Comparison of ENCODE assay signal across 18 cellular contexts in the genomic region with DNA sequence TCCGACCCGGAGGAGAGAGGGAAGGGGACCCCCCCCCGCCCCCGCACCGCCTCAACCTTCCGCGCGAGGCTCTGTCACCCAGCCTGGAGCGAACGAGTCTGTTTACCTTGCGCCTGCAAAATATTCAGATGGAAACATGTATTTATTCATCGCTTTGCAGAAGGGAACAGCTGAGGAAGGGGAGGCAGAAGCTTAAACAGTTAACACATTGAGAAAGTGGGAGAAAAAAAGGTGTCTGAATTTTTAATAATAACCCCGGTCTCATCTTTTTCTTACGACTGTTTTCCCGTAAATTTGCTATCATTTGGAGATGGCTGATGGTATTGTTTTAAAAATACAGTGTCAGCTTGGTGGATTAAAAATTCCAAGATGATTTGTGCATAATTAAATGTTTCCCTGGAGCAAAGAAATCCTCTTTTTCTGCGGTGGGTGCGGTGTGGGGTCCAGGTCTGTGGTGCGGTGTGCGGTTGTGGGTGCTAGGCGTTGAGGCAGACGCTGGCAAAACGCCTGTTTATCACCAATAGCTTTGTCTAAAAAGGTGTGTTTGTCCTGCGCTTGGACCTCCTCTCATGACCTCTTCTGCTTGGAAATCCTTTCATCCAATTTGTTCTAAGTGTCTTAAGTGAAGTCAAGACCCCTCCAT. TPM values are rescaled to one million over a fixed set of nuclear protein-coding genes. Genes with fewer than 3 reads are reported as not detected.
DNase-seq lines count a peak whose midpoint lies in the region; ATAC-seq and TF ChIP-seq lines count a peak whose summit lies in the region.
"Had no signal": no experiment of that assay in that cellular context is flagged by ENCODE, and none has a peak within 500 bp of the region (broad histone marks: within the 10 kb centered on the region; RNA-seq: fewer than 3 reads in every experiment).

No MANE protein-coding gene starts in this region.

- H3K4me1 Mint-ChIP-seq in activated T-cell treated with anti-CD3 and anti-CD28 coated beads, Interleukin-2, amount 50 U/mL, for 24 hours (ENCODE audit: low read depth) = peaks cover 27% of the 10 kb centered on the region
- peaks cover 41% of the 10 kb centered on the region for H3K4me1 Mint-ChIP-seq in WTC11
- H3K4me1 Mint-ChIP-seq in endodermal cell = peaks cover 15% of the 10 kb centered on the region
- H3K4me1 Mint-ChIP-seq in stimulated activated effector memory CD8-positive, alpha-beta T cell treated with anti-CD3 and anti-CD28 coated beads, Interleukin-12 subunit alpha, Interleukin-12 subunit beta, amount 100 ng/mL, for 72 hours = peaks cover 24% of the 10 kb centered on the region

- H3K36me3 Mint-ChIP-seq in activated T-cell treated with anti-CD3 and anti-CD28 coated beads, Interleukin-2, amount 50 U/mL, for 24 hours (ENCODE audit: low read depth) = no peaks in the 10 kb centered on the region
- H3K36me3 Mint-ChIP-seq in WTC11 (no peaks in the 10 kb centered on the region), endodermal cell (ENCODE audit: low read depth) (no peaks in the 10 kb centered on the region)
- H3K36me3 Mint-ChIP-seq in stimulated activated effector memory CD8-positive, alpha-beta T cell treated with anti-CD3 and anti-CD28 coated beads, Interleukin-12 subunit alpha, Interleukin-12 subunit beta, amount 100 ng/mL, for 72 hours = peaks cover 30% of the 10 kb centered on the region

- H3K9me3 Mint-ChIP-seq in activated T-cell treated with anti-CD3 and anti-CD28 coated beads, Interleukin-2, amount 50 U/mL, for 24 hours = no peaks in the 10 kb centered on the region
- H3K9me3 Mint-ChIP-seq in WTC11 (no peaks in the 10 kb centered on the region), endodermal cell (no peaks in the 10 kb centered on the region)
- no peaks in the 10 kb centered on the region for H3K9me3 Mint-ChIP-seq in stimulated activated effector memory CD8-positive, alpha-beta T cell treated with anti-CD3 and anti-CD28 coated beads, Interleukin-12 subunit alpha, Interleukin-12 subunit beta, amount 100 ng/mL, for 72 hours

- H3K27ac ChIP-seq in endodermal cell (ENCODE audit: low read depth, low read length) (no peak overlapping the region), sigmoid colon (no peak overlapping the region)
- H3K27ac ChIP-seq: colonic mucosa, parathyroid adenoma, upper lobe of right lung had no signal

- H3K9me3 ChIP-seq in endodermal cell (ENCODE audit: control insufficient read depth, low read length) (no peaks in the 10 kb centered on the region), sigmoid colon (no peaks in the 10 kb centered on the region)
- H3K9me3 ChIP-seq: colonic mucosa, MG63, upper lobe of right lung had no signal

- TF ChIP-seq CTCF in WTC11 (IDR thresholded peaks at IDR 0.05) (no peak), endodermal cell (conservative IDR thresholded peaks at IDR 0.05) (no peak), sigmoid colon (IDR thresholded peaks at IDR 0.05) (no peak)

- DNase-seq in activated T-cell treated with anti-CD3 and anti-CD28 coated beads, Interleukin-2, amount 50 U/mL, for 24 hours = no peak
- no peak for DNase-seq in activated T-cell treated with anti-CD3 and anti-CD28 coated beads, Interleukin-2, amount 50 U/mL, for 48 hours
- DNase-seq in WTC11 (ENCODE audit: low spot score) = no peak
- peak; percentile 52 for DNase-seq in endodermal cell
- no peak for DNase-seq in stimulated activated effector memory CD8-positive, alpha-beta T cell treated with anti-CD3 and anti-CD28 coated beads, Interleukin-12 subunit alpha, Interleukin-12 subunit beta, amount 100 ng/mL, for 72 hours (ENCODE audit: low spot score in 2 of 2)
- no peak for DNase-seq in sigmoid colon
- DNase-seq in NCI-H187 treated with DMSO at 0.1 percent for 48 hours (lab: John Stamatoyannopoulos, UW) = no peak
- no peak for DNase-seq in mucosa of gallbladder (ENCODE audit: low spot score)
- DNase-seq: anterior cingulate cortex; colonic mucosa; MG63; NCI-H2081; stimulated activated naive CD4-positive, alpha-beta T cell; upper lobe of right lung had no signal

- 3 to 4% methylated on average over 12 to 23 of the region's 23 CpGs for WGBS in endodermal cell (ENCODE audit: insufficient coverage in 1 of 2, insufficient read length in 1 of 2), 2 experiments
- WGBS in sigmoid colon, 2 donors = 10 to 15% methylated on average over 23 of the region's 23 CpGs

- CTCF ChIA-PET in WTC11 (lab: Charles Lee) = interaction anchor here (0.9 to 1.6 kb wide), 2 partner anchors 14 to 40 kb away, joined by 3 to 4 read pairs; no protein-coding TSS in a partner anchor

- peaks cover 66% of the 10 kb centered on the region for H3K27me3 Mint-ChIP-seq in activated T-cell treated with anti-CD3 and anti-CD28 coated beads, Interleukin-2, amount 50 U/mL, for 24 hours
- peaks cover 81% of the 10 kb centered on the region for H3K27me3 Mint-ChIP-seq in WTC11 (ENCODE audit: low read depth)
- H3K27me3 Mint-ChIP-seq in endodermal cell (ENCODE audit: insufficient read depth) = peaks cover 77% of the 10 kb centered on the region

- peak overlapping the region; percentile 1 for H3K4me3 Mint-ChIP-seq in activated T-cell treated with anti-CD3 and anti-CD28 coated beads, Interleukin-2, amount 50 U/mL, for 24 hours
- H3K4me3 Mint-ChIP-seq in WTC11 = peak overlapping the region; percentile 49
- peak overlapping the region; percentile 15 for H3K4me3 Mint-ChIP-seq in endodermal cell
- H3K4me3 Mint-ChIP-seq in stimulated activated effector memory CD8-positive, alpha-beta T cell treated with anti-CD3 and anti-CD28 coated beads, Interleukin-12 subunit alpha, Interleukin-12 subunit beta, amount 100 ng/mL, for 72 hours = peak overlapping the region; percentile 22

- POLR2A ChIA-PET in WTC11 (lab: Charles Lee) = interaction anchor here (0.7 kb wide), 1 partner anchor 14 kb away, joined by 6 read pairs; no protein-coding TSS in a partner anchor

- no peak overlapping the region for H3K9ac ChIP-seq in endodermal cell (ENCODE audit: extremely low read depth, low read length, poor library complexity, severe bottlenecking)
- H3K9ac ChIP-seq: parathyroid adenoma had no signal

- TF ChIP-seq EP300 in sigmoid colon (IDR thresholded peaks at IDR 0.05) = no peak

- ATAC-seq in WTC11 = no peak
- ATAC-seq in stimulated activated effector memory CD8-positive, alpha-beta T cell treated with anti-CD3 and anti-CD28 coated beads, Interleukin-12 subunit alpha, Interleukin-12 subunit beta, amount 100 ng/mL, for 72 hours = no peak
- ATAC-seq: HCT116, upper lobe of right lung had no signal

- H3K4me3 ChIP-seq in endodermal cell (ENCODE audit: low read length) = no peak overlapping the region
- H3K4me3 ChIP-seq in sigmoid colon = no peak overlapping the region
- H3K4me3 ChIP-seq: colonic mucosa, MG63, upper lobe of right lung had no signal

- intact Hi-C loops in sigmoid colon (cut with DNase I) = no loop called here

- H3K27me3 ChIP-seq in endodermal cell (ENCODE audit: control insufficient read depth, insufficient read depth, low read length, poor library complexity, severe bottlenecking) = peaks cover 90% of the 10 kb centered on the region
- peaks cover 77 to 97% (median 90%) of the 10 kb centered on the region in 3 donors for H3K27me3 ChIP-seq in sigmoid colon

- TF ChIP-seq POLR2A in sigmoid colon (IDR thresholded peaks at IDR 0.05) = no peak

- peak overlapping the region; percentile 71 for H3K27ac Mint-ChIP-seq in activated T-cell treated with anti-CD3 and anti-CD28 coated beads, Interleukin-2, amount 50 U/mL, for 24 hours
- H3K27ac Mint-ChIP-seq in WTC11 (no peak overlapping the region), endodermal cell (no peak overlapping the region)
- no peak overlapping the region for H3K27ac Mint-ChIP-seq in stimulated activated effector memory CD8-positive, alpha-beta T cell treated with anti-CD3 and anti-CD28 coated beads, Interleukin-12 subunit alpha, Interleukin-12 subunit beta, amount 100 ng/mL, for 72 hours

- no peaks in the 10 kb centered on the region for H3K4me1 ChIP-seq in endodermal cell (ENCODE audit: control insufficient read depth, insufficient read depth, low read length)
- peaks cover 0 to 47% (median 37%) of the 10 kb centered on the region in 4 donors for H3K4me1 ChIP-seq in sigmoid colon
- H3K4me1 ChIP-seq: colonic mucosa, parathyroid adenoma had no signal

- H3K36me3 ChIP-seq in endodermal cell (ENCODE audit: control insufficient read depth, insufficient read depth, low read length) = no peaks in the 10 kb centered on the region
- no peaks in the 10 kb centered on the region for H3K36me3 ChIP-seq in sigmoid colon
- H3K36me3 ChIP-seq: colonic mucosa, MG63, upper lobe of right lung had no signal

TF ChIP-seq in WTC11, 78 proteins besides CTCF, POLR2A, EP300 and RAD21 (continues in another document):
- TF ChIP-seq CDX4 (CRISPR knock-in tag; IDR thresholded peaks at IDR 0.05; ENCODE audit: borderline replicate concordance) = no peak

RNA-seq across cellular contexts. Expression of gene UNCX, which starts 1.5 kb away (rescaled TPM):
- total RNA-seq in WTC11 (2021) = not detected in 3 replicates
- total RNA-seq in endodermal cell = under 1 TPM in 1 of 2 donors, not detected in 1; 0.13 TPM
- polyA plus RNA-seq in endodermal cell (2013, experiment 1 of 2) = 15.6 TPM
- 11.1 TPM for polyA plus RNA-seq in endodermal cell (2013, experiment 2 of 2)
- total RNA-seq in sigmoid colon = not detected
- polyA plus RNA-seq in sigmoid colon = not detected
- total RNA-seq in mucosa of gallbladder = not detected
- total RNA-seq: colonic mucosa, skeletal muscle tissue, upper lobe of right lung had no signal
- polyA plus RNA-seq: esophagus had no signal
